In the genomic region with DNA sequence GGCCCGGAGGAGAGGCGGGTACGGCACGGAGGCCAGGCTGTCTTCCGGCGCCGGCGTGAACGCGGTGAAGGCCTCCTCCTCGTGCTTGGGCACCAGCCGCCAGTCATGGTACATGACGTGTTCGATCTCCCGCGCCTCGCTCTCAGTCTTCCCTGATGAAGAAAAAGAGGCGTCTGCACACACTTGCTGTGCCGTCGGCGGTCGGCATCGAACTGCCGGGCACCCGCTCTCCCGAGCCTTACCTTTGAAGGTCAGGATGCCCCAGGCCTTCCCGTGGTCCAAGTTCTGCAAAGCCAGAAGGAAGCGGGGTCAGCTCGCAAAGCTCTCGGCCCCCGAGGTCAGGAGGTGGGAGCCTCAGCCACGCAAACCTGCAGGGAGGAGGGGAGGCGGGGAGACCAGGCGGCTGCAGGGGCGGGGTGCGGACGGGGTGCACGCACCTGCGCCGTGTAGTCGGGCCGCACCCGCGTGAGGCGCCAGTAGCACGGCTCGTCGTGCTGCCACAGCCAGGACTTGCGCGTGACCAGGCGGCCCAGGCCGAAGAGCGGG, we compare ENCODE assay signal across 8 cellular contexts. TPM values are rescaled to one million over a fixed set of nuclear protein-coding genes. Genes with fewer than 3 reads are reported as not detected.
DNase-seq lines count a peak whose midpoint lies in the region; ATAC-seq and TF ChIP-seq lines count a peak whose summit lies in the region.

A gene with protein sequence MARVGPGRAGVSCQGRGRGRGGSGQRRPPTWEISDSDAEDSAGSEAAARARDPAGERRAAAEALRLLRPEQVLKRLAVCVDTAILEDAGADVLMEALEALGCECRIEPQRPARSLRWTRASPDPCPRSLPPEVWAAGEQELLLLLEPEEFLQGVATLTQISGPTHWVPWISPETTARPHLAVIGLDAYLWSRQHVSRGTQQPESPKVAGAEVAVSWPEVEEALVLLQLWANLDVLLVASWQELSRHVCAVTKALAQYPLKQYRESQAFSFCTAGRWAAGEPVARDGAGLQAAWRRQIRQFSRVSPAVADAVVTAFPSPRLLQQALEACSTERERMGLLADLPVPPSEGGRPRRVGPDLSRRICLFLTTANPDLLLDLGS (plus strand): TSS at position 449 of the 546 bp plus-strand sequence. CDS start 418 bp downstream, outside the sequence.

- peak within 1 kb of the TSS; percentile 96 for H3K4me3 ChIP-seq in SK-N-MC
- peak within 1 kb of the TSS; percentile 59 for H3K4me3 ChIP-seq in astrocyte of the cerebellum (ENCODE audit: low read depth, low read length)

- no peaks in the 10 kb centered on the region for H3K9me3 ChIP-seq in SK-N-MC (ENCODE audit: low read depth, low read length)

- TF ChIP-seq CTCF in astrocyte of the cerebellum (IDR thresholded peaks at IDR 0.05; ENCODE audit: low read depth, low read length, missing control alignments) = no peak

- peak; percentile 1 for ATAC-seq in HG02571 (IDR thresholded peaks at IDR 0.05; ENCODE audit: unreplicated experiment)
- no peak for ATAC-seq in HG03432 (IDR thresholded peaks at IDR 0.05; ENCODE audit: unreplicated experiment)

- DNase-seq in COLO668 (lab: John Stamatoyannopoulos, UW; ENCODE audit: unreplicated experiment) (peak; percentile 69), SK-N-MC (ENCODE audit: low read depth, low spot score) (no peak), astrocyte of the cerebellum (ENCODE audit: low read depth) (no peak), immature natural killer cell (peak in 2 of 3 donors; percentile 27 to 34), GF-D8 (lab: John Stamatoyannopoulos, UW) (no peak)
- DNase-seq in stimulated activated CD4-positive, alpha-beta T cell treated with anti-CD3 and anti-CD28 coated beads, Interleukin-15, amount 100 ng/mL, for 48 hours (ENCODE audit: low read depth in 2 of 2) = peak; percentile 52 to 58

- H3K36me3 ChIP-seq in SK-N-MC (ENCODE audit: insufficient read depth, low read length) = peaks cover 3% of the 10 kb centered on the region

- H3K27ac ChIP-seq in SK-N-MC = peak within 1 kb of the TSS; percentile 86

- H3K4me1 Mint-ChIP-seq in immature natural killer cell = peaks cover 14 to 21% of the 10 kb centered on the region in 2 donors

- in situ Hi-C loops in astrocyte of the cerebellum (cut with HindIII; ENCODE audit: low sequenced_read_pairs) = no loop called here

- peak within 1 kb of the TSS; percentile 93 to 96 (median 95) for H3K4me3 Mint-ChIP-seq in immature natural killer cell

- no peaks in the 10 kb centered on the region for H3K36me3 Mint-ChIP-seq in immature natural killer cell

- H3K27me3 Mint-ChIP-seq in immature natural killer cell (ENCODE audit: low read depth in 3 of 3) = peaks cover 4 to 10% (median 7%) of the 10 kb centered on the region in 3 donors

- H3K27ac Mint-ChIP-seq in immature natural killer cell = peak within 1 kb of the TSS; percentile 85 to 94 (median 92)

- peak within 1 kb of the TSS; percentile 97 for H3K9ac ChIP-seq in SK-N-MC (ENCODE audit: insufficient read length)

- H3K9me3 Mint-ChIP-seq in immature natural killer cell = no peaks in the 10 kb centered on the region

RNA-seq across cellular contexts. Expression of the gene that starts here (rescaled TPM):
- polyA plus RNA-seq in immature natural killer cell = 1 to 10 TPM in 2 of 3 donors, under 1 TPM in 1; 0.79 to 2.2 (median 1.0) TPM

Comparison
In these comparisons a context has a peak if more than half of its experiments do, and no peak if none do; other contexts are left out.
1. DNase-seq: peak in COLO668 (single experiment), immature natural killer cell (2 of 3) and stimulated activated CD4-positive, alpha-beta T cell treated with anti-CD3 and anti-CD28 coated beads, Interleukin-15, amount 100 ng/mL, for 48 hours (2 of 2); none in SK-N-MC (single experiment), astrocyte of the cerebellum (single experiment) and GF-D8 (single experiment).